ENCODE assay signal across 10 cellular contexts in the genomic region with DNA sequence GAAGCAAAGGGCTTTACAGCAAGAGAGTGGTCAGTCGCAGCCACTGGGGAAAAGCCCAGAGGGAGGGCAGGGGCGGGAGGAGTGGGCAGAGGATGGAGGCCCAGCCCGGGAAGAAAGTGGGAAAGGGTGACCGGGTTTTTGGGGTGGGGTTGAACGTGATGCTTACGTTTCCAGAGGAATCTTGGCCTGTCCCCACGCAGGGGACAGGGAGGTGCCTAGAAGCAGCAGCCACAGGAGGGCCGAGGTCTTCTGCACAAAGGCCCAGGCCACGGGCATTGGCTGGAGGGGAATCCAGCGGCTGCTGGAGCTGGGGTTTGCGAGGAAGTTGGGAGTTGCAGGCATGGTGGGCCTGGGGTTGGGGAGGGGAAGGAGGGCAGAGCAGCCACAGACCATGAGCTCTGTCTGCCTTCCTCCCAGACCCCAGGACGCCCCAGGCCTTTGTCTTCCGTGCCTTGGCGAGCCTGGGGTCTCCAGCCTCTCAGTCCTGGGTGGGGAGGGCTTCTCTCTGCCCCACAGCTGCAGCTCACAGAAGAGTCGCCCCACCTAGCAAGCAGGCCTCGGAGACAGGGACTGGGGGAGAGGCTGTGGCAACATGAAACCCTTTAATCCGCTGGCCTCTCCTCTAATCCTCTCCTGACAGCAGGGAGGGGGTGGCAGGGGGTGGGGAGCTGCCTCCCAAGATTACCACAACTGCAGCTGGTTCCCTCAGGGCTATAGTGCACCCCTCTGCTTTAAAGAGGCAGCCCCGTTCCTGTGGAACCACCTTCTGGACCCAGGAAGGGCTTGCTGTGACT. TPM values are rescaled to one million over a fixed set of nuclear protein-coding genes. Genes with fewer than 3 reads are reported as not detected.
DNase-seq lines count a peak whose midpoint lies in the region; ATAC-seq and TF ChIP-seq lines count a peak whose summit lies in the region.
"Had no signal": no experiment of that assay in that cellular context is flagged by ENCODE, and none has a peak within 500 bp of the region (broad histone marks: within the 10 kb centered on the region; RNA-seq: fewer than 3 reads in every experiment).

CACNA2D4 (minus strand) TSS at position 572 of the 794 bp plus-strand sequence; CDS start at position 393, 179 bp downstream.

- ATAC-seq in GM21723 (IDR thresholded peaks at IDR 0.05; ENCODE audit: unreplicated experiment) (no peak), HG02610 (IDR thresholded peaks at IDR 0.05; ENCODE audit: unreplicated experiment) (no peak)

- peaks cover 0 to 26% of the 10 kb centered on the region in 2 donors for H3K4me1 ChIP-seq in right atrium auricular region
- peaks cover 20 to 32% (median 25%) of the 10 kb centered on the region in 3 donors for H3K4me1 ChIP-seq in skeletal muscle tissue (ENCODE audit: control insufficient read depth in 3 of 3, insufficient read depth in 3 of 3, low read length in 3 of 3)

- in situ Hi-C loops in GM13976 (cut with MboI; ENCODE audit: low sequenced_read_pairs, unreplicated experiment): no loop called here

- H3K9me3 ChIP-seq in right atrium auricular region: no peaks in the 10 kb centered on the region
- H3K9me3 ChIP-seq in skeletal muscle tissue (ENCODE audit: control insufficient read depth in 3 of 3, low read length in 3 of 3): no peaks in the 10 kb centered on the region

- H3K4me3 ChIP-seq in right atrium auricular region (peak within 1 kb of the TSS in 1 of 2 donors; percentile 26), skeletal muscle tissue (ENCODE audit: low read length in 3 of 3) (peak within 1 kb of the TSS in 2 of 3 donors; percentile 13 to 30)

- DNase-seq in GM13976 (ENCODE audit: low spot score) (peak; percentile 24), NCI-H82 treated with DMSO at 0.1 percent for 48 hours (lab: John Stamatoyannopoulos, UW; ENCODE audit: unreplicated experiment) (peak; percentile 93), right atrium auricular region (ENCODE audit: low spot score) (peak; percentile 49), NCI-H146 (lab: John Stamatoyannopoulos, UW) (no peak)
- DNase-seq in stimulated activated CD4-positive, alpha-beta T cell treated with anti-CD3 and anti-CD28 coated beads, Interleukin-2, amount 100 ng/mL, for 48 hours: no peak
- DNase-seq: anterior cingulate cortex; stimulated activated CD4-positive, alpha-beta T cell treated with anti-CD3 and anti-CD28 coated beads, Interleukin-1b, Interleukin-23, amount 100 ng/mL, for 48 hours had no signal

- no peak for TF ChIP-seq CTCF in GM13976 (IDR thresholded peaks at IDR 0.05; ENCODE audit: borderline replicate concordance, control extremely low read depth, extremely low read depth, insufficient read depth, missing control alignments)
- TF ChIP-seq CTCF in right atrium auricular region (IDR thresholded peaks at IDR 0.05): no peak

- H3K27ac ChIP-seq in right atrium auricular region: peak within 1 kb of the TSS; percentile 18 to 21
- no peak within 1 kb of the TSS for H3K27ac ChIP-seq in skeletal muscle tissue (ENCODE audit: low read depth, low read length)

- H3K9ac ChIP-seq in skeletal muscle tissue (ENCODE audit: low read depth in 1 of 3, low read length in 3 of 3): peak within 1 kb of the TSS; percentile 20 to 60 (median 32)

- H3K27me3 ChIP-seq in right atrium auricular region (no peaks in the 10 kb centered on the region), skeletal muscle tissue (ENCODE audit: control insufficient read depth in 3 of 3, insufficient read depth in 3 of 3, low read length in 3 of 3) (peaks cover 0 to 7% (median 7%) of the 10 kb centered on the region in 3 donors)

- H3K36me3 ChIP-seq in right atrium auricular region (no peaks in the 10 kb centered on the region), skeletal muscle tissue (ENCODE audit: control insufficient read depth in 3 of 3, insufficient read depth in 3 of 3, low read length in 3 of 3) (no peaks in the 10 kb centered on the region)

RNA-seq across cellular contexts. Expression of gene CACNA2D4, which starts in this region (rescaled TPM):
- total RNA-seq in right atrium auricular region (1 to 10 TPM; 1.6 to 4.1 TPM), skeletal muscle tissue (0.52 TPM)

Comparison
In these comparisons a context has a peak if more than half of its experiments do, and no peak if none do; other contexts are left out.
1. DNase-seq: peak in GM13976 (single experiment), NCI-H82 treated with DMSO at 0.1 percent for 48 hours (single experiment) and right atrium auricular region (single experiment); none in stimulated activated CD4-positive, alpha-beta T cell treated with anti-CD3 and anti-CD28 coated beads, Interleukin-2, amount 100 ng/mL, for 48 hours (0 of 2) and NCI-H146 (single experiment).